Comparison of ENCODE assay signal across 9 cellular contexts in genomic region chr4:186191266-186192067, GRCh38. TPM values are rescaled to one million over a fixed set of nuclear protein-coding genes. Genes with fewer than 3 reads are reported as not detected.
DNase-seq lines count a peak whose midpoint lies in the region; ATAC-seq, FAIRE-seq and TF ChIP-seq lines count a peak whose summit lies in the region.
"Had no signal": no experiment of that assay in that cellular context is flagged by ENCODE, and none has a peak within 500 bp of the region (broad histone marks: within the 10 kb centered on the region; RNA-seq: fewer than 3 reads in every experiment).

Gene CYP4V2, plus strand, starts transcription at chr4:186191567. Its CDS starts 257 bp downstream, at chr4:186191824.

- TF ChIP-seq CTCF in WI38 (IDR thresholded peaks at IDR 0.05; ENCODE audit: low read depth, low read length) (no peak), bronchial epithelial cell (IDR thresholded peaks at IDR 0.05; ENCODE audit: insufficient read depth, low read length, severe bottlenecking) (peak; percentile 36)

- peak within 1 kb of the TSS; percentile 82 for H3K4me3 ChIP-seq in WI38 (ENCODE audit: low read depth, low read length)
- H3K4me3 ChIP-seq in bronchial epithelial cell (ENCODE audit: low read depth, low read length) = peak within 1 kb of the TSS; percentile 76

- DNase-seq in NCI-H187 (lab: John Stamatoyannopoulos, UW) (peak; percentile 35 to 63), NCI-H187 treated with DMSO at 0.1 percent for 48 hours (lab: John Stamatoyannopoulos, UW) (no peak), NCI-H1048 (lab: John Stamatoyannopoulos, UW) (peak; percentile 16), bronchial epithelial cell (ENCODE audit: low read depth) (peak; percentile 51), iris pigment epithelial cell (ENCODE audit: low read depth) (peak; percentile 78)
- peak; percentile 77 to 83 (median 80) for DNase-seq in stimulated activated CD4-positive, alpha-beta T cell treated with anti-CD3 and anti-CD28 coated beads, Interleukin-12 subunit alpha, Interleukin-12 subunit beta, amount 100 ng/mL, for 48 hours (ENCODE audit: low read depth in 2 of 3, low spot score in 1 of 3)

- H3K36me3 ChIP-seq in bronchial epithelial cell (ENCODE audit: control insufficient read depth, insufficient read depth, low read length) = no peaks in the 10 kb centered on the region

- H3K27me3 ChIP-seq in bronchial epithelial cell (ENCODE audit: control insufficient read depth, insufficient read depth, low read length) = no peaks in the 10 kb centered on the region

- ATAC-seq in HG02588 (IDR thresholded peaks at IDR 0.05; ENCODE audit: unreplicated experiment) = peak; percentile 87

- FAIRE-seq in bronchial epithelial cell (lab: Jason Lieb, UNC) = no peak
- FAIRE-seq: G401.6 had no signal

RNA-seq across cellular contexts. Expression of gene CYP4V2, which starts in this region (rescaled TPM):
- 2.2 and 7.4 TPM in 2 replicates for total RNA-seq in bronchial epithelial cell
